In genomic region chr10:91880310-91880709, GRCh38 we compare ENCODE assay signal across 12 cellular contexts. TPM values are rescaled to one million over a fixed set of nuclear protein-coding genes. Genes with fewer than 3 reads are reported as not detected.
DNase-seq lines count a peak whose midpoint lies in the region; ATAC-seq and TF ChIP-seq lines count a peak whose summit lies in the region.
"Had no signal": no experiment of that assay in that cellular context is flagged by ENCODE, and none has a peak within 500 bp of the region (broad histone marks: within the 10 kb centered on the region; RNA-seq: fewer than 3 reads in every experiment).

No MANE protein-coding gene starts in this region.

- TF ChIP-seq CTCF in gastroesophageal sphincter (IDR thresholded peaks at IDR 0.05) = no peak

- no peaks in the 10 kb centered on the region for H3K36me3 ChIP-seq in gastroesophageal sphincter
- no peaks in the 10 kb centered on the region for H3K36me3 ChIP-seq in CD8-positive, alpha-beta memory T cell (ENCODE audit: insufficient read depth, low read length)

- 26 to 37% methylated on average over 2 of the region's 3 CpGs for WGBS in gastroesophageal sphincter (ENCODE audit: low coverage in 1 of 2), 2 donors

- peaks cover 0 to 23% (median 9%) of the 10 kb centered on the region in 3 donors for H3K4me1 ChIP-seq in gastroesophageal sphincter
- H3K4me1 ChIP-seq in CD8-positive, alpha-beta memory T cell (ENCODE audit: insufficient read depth, low read length) = no peaks in the 10 kb centered on the region

- H3K4me3 Mint-ChIP-seq in CD8-positive, alpha-beta memory T cell = no peak overlapping the region

- no peak overlapping the region for H3K4me3 ChIP-seq in gastroesophageal sphincter
- H3K4me3 ChIP-seq in CD8-positive, alpha-beta memory T cell (ENCODE audit: low read length) = no peak overlapping the region

- DNase-seq in DMS 273 (lab: John Stamatoyannopoulos, UW; ENCODE audit: unreplicated experiment) (peak; percentile 29), DMS 273 treated with DMSO at 0.1 percent for 48 hours (lab: John Stamatoyannopoulos, UW) (no peak), SK-N-DZ (ENCODE audit: low spot score) (peak; percentile 22), sciatic nerve (ENCODE audit: low spot score) (no peak), superior temporal gyrus (ENCODE audit: extremely low spot score) (no peak)
- DNase-seq in CD8-positive, alpha-beta memory T cell = no peak
- DNase-seq: activated CD4-positive, alpha-beta T cell treated with anti-CD3 and anti-CD28 coated beads for 48 hours; kidney glomerular epithelial cell; NCI-H1417 had no signal

- CTCF ChIA-PET in CD8-positive, alpha-beta memory T cell (lab: Charles Lee) = no interaction called here

- POLR2A ChIA-PET in CD8-positive, alpha-beta memory T cell (lab: Charles Lee) = no interaction called here

- H3K27ac Mint-ChIP-seq in CD8-positive, alpha-beta memory T cell = no peak overlapping the region
- H3K27ac Mint-ChIP-seq: activated naive CD4-positive, alpha-beta T cell treated with anti-CD3 and anti-CD28 coated beads, Interleukin-2, amount 50 U/mL, for 72 hours had no signal

- H3K27me3 Mint-ChIP-seq in CD8-positive, alpha-beta memory T cell = no peaks in the 10 kb centered on the region

- intact Hi-C loops in sciatic nerve (cut with DNase I) = no loop called here

- H3K9me3 Mint-ChIP-seq in CD8-positive, alpha-beta memory T cell = peaks cover 0 to 5% (median 2%) of the 10 kb centered on the region in 5 donors
- H3K9me3 Mint-ChIP-seq: activated naive CD4-positive, alpha-beta T cell treated with anti-CD3 and anti-CD28 coated beads, Interleukin-2, amount 50 U/mL, for 72 hours had no signal

- no peak overlapping the region for H3K27ac ChIP-seq in gastroesophageal sphincter
- no peak overlapping the region for H3K27ac ChIP-seq in CD8-positive, alpha-beta memory T cell (ENCODE audit: low read depth, low read length)

- no peak for TF ChIP-seq POLR2A in gastroesophageal sphincter (IDR thresholded peaks at IDR 0.05)

- H3K4me1 Mint-ChIP-seq in CD8-positive, alpha-beta memory T cell = no peaks in the 10 kb centered on the region

- H3K27me3 ChIP-seq in gastroesophageal sphincter = no peaks in the 10 kb centered on the region
- H3K27me3 ChIP-seq in CD8-positive, alpha-beta memory T cell (ENCODE audit: insufficient read depth, low read length, poor library complexity, severe bottlenecking) = no peaks in the 10 kb centered on the region

- no peaks in the 10 kb centered on the region for H3K9me3 ChIP-seq in gastroesophageal sphincter
- H3K9me3 ChIP-seq in CD8-positive, alpha-beta memory T cell (ENCODE audit: low read length) = no peaks in the 10 kb centered on the region

- ATAC-seq in gastroesophageal sphincter = peak; percentile 55
- peak; percentile 43 for ATAC-seq in sciatic nerve
- no peak for ATAC-seq in GM19023 (IDR thresholded peaks at IDR 0.05; ENCODE audit: unreplicated experiment)
- ATAC-seq: activated naive CD4-positive, alpha-beta T cell treated with anti-CD3 and anti-CD28 coated beads, Interleukin-2, amount 50 U/mL, for 72 hours had no signal

- H3K36me3 Mint-ChIP-seq in CD8-positive, alpha-beta memory T cell = peaks cover 0 to 7% (median 0%) of the 10 kb centered on the region in 3 donors
- H3K36me3 Mint-ChIP-seq: activated naive CD4-positive, alpha-beta T cell treated with anti-CD3 and anti-CD28 coated beads, Interleukin-2, amount 50 U/mL, for 72 hours had no signal

- no peak for TF ChIP-seq EP300 in gastroesophageal sphincter (IDR thresholded peaks at IDR 0.05)

RNA-seq across cellular contexts. Expression of gene FGFBP3, which starts 29.0 kb away (rescaled TPM):
- 3.7 and 5.6 TPM in 2 replicates for polyA plus RNA-seq in SK-N-DZ (2014; cell fraction: cytosol; rRNA removed)
- polyA plus RNA-seq in SK-N-DZ (2014; cell fraction: nucleus; rRNA removed) = 6.2 TPM in 2 replicates
- total RNA-seq in gastroesophageal sphincter (1 to 10 TPM in 2 of 4 donors, under 1 TPM in 1, not detected in 1; 0.50 to 1.4 (median 1.2) TPM), sciatic nerve (6.0 TPM)
- total RNA-seq in CD8-positive, alpha-beta memory T cell = 1 to 10 TPM; 3.1 to 3.6 TPM
- polyA plus RNA-seq in CD8-positive, alpha-beta memory T cell = 3.4 TPM

RNA-seq across cellular contexts. Expression of gene BTAF1, which starts 43.3 kb away (rescaled TPM):
- polyA plus RNA-seq in SK-N-DZ (2014; cell fraction: cytosol; rRNA removed) = 32.9 and 45.5 TPM in 2 replicates
- 387 and 444 TPM in 2 replicates for polyA plus RNA-seq in SK-N-DZ (2014; cell fraction: nucleus; rRNA removed)
- total RNA-seq in gastroesophageal sphincter (10 to 100 TPM; 25.1 to 81.7 (median 36.2) TPM), sciatic nerve (57.1 TPM)
- total RNA-seq in CD8-positive, alpha-beta memory T cell = 10 to 100 TPM; 48.5 to 51.0 TPM
- 8.0 TPM for polyA plus RNA-seq in CD8-positive, alpha-beta memory T cell

Comparison
In these comparisons a context has a peak if more than half of its experiments do, and no peak if none do; other contexts are left out.
1. DNase-seq: peak in DMS 273 (single experiment) and SK-N-DZ (single experiment); none in DMS 273 treated with DMSO at 0.1 percent for 48 hours (single experiment), sciatic nerve (single experiment), CD8-positive, alpha-beta memory T cell (0 of 5) and superior temporal gyrus (single experiment).